Comparison of ENCODE assay signal across 8 cellular contexts in genomic region chr1:86395771-86396502, GRCh38. TPM values are rescaled to one million over a fixed set of nuclear protein-coding genes. Genes with fewer than 3 reads are reported as not detected.
DNase-seq lines count a peak whose midpoint lies in the region; ATAC-seq and TF ChIP-seq lines count a peak whose summit lies in the region.

ODF2L (minus strand) TSS chr1:86396323; CDS start chr1:86387027, 9,296 bp downstream.

- intact Hi-C loops in T-helper 1 cell treated with Interleukin-12 subunit alpha and Interleukin-12 subunit beta and Interleukin-4 antibody, amounts not matched to agents 30 ng/mL and 1 ng/mL, for 36 hours (cut with micrococcal nuclease): loop anchor here (1.0 to 10.0 kb wide), 11 partner anchors 8 to 1824 kb away; partner anchors contain the start of genes BCL10, CTBS, SH3GLB1 and ZNHIT6
- intact Hi-C loops in heart left ventricle (cut with DNase I) (loop anchor here in 3 of 10 donors (5.0 to 10.0 kb wide), 3 partner anchors 106 to 689 kb away; partner anchors contain the start of gene SH3GLB1 (in 2 of the 3)), posterior vena cava (cut with DNase I) (no loop called here), upper lobe of right lung (cut with DNase I) (no loop called here)

- H3K36me3 ChIP-seq in heart left ventricle (no peaks in the 10 kb centered on the region), upper lobe of right lung (no peaks in the 10 kb centered on the region)

- H3K4me3 ChIP-seq in heart left ventricle (peak within 1 kb of the TSS; percentile 55 to 95 (median 82)), upper lobe of right lung (peak within 1 kb of the TSS; percentile 78)

- TF ChIP-seq CTCF in GM13976 (IDR thresholded peaks at IDR 0.05; ENCODE audit: borderline replicate concordance, control extremely low read depth, extremely low read depth, insufficient read depth, missing control alignments) (no peak), heart left ventricle (IDR thresholded peaks at IDR 0.05) (no peak), upper lobe of right lung (IDR thresholded peaks at IDR 0.05) (no peak)

- WGBS in heart left ventricle, 4 donors: 0% methylated on average over 44 to 55 of the region's 55 CpGs

- H3K27ac ChIP-seq in heart left ventricle: peak within 1 kb of the TSS in 11 of 12 donors; percentile 66 to 89 (median 81)
- H3K27ac ChIP-seq in upper lobe of right lung: peak within 1 kb of the TSS; percentile 82

- DNase-seq in GM13976 (ENCODE audit: low spot score) (peak; percentile 84), NCI-H146 treated with DMSO at 0.1 percent for 48 hours (lab: John Stamatoyannopoulos, UW; ENCODE audit: unreplicated experiment) (peak; percentile 66), amniotic epithelial cell (ENCODE audit: low read depth) (peak; percentile 78), heart left ventricle (peak; percentile 90 to 95 (median 92)), posterior vena cava (ENCODE audit: low spot score) (peak; percentile 97), upper lobe of right lung (peak; percentile 96)

- H3K27me3 ChIP-seq in heart left ventricle (no peaks in the 10 kb centered on the region), upper lobe of right lung (no peaks in the 10 kb centered on the region)

- H3K4me1 ChIP-seq in heart left ventricle (peaks cover 0 to 30% (median 12%) of the 10 kb centered on the region in 12 donors), upper lobe of right lung (peaks cover 17% of the 10 kb centered on the region)

- in situ Hi-C loops in GM13976 (cut with MboI; ENCODE audit: low sequenced_read_pairs, unreplicated experiment): loop anchor here (25.0 kb wide), 1 partner anchor 691 kb away; no protein-coding TSS in a partner anchor

- peak in 1 of 2 donors; percentile 78 for TF ChIP-seq POLR2A in heart left ventricle (IDR thresholded peaks at IDR 0.05)

- ATAC-seq in HG02870 (IDR thresholded peaks at IDR 0.05; ENCODE audit: unreplicated experiment): peak; percentile 100
- ATAC-seq in heart left ventricle: peak; percentile 99 to 100 (median 100)
- peak; percentile 100 for ATAC-seq in upper lobe of right lung

- H3K9me3 ChIP-seq in heart left ventricle (peaks cover 0 to 7% (median 0%) of the 10 kb centered on the region in 12 donors), upper lobe of right lung (no peaks in the 10 kb centered on the region)

RNA-seq across cellular contexts. Expression of gene ODF2L, which starts in this region (rescaled TPM):
- total RNA-seq in T-helper 1 cell treated with Interleukin-12 subunit alpha and Interleukin-12 subunit beta and Interleukin-4 antibody, amounts not matched to agents 30 ng/mL and 1 ng/mL, for 36 hours: 44.2 and 53.1 TPM in 2 replicates
- 10 to 100 TPM in 6 of 9 donors, 1 to 10 TPM in 3; 6.2 to 23.7 (median 12.3) TPM for total RNA-seq in heart left ventricle
- polyA plus RNA-seq in heart left ventricle: 10 to 100 TPM in 1 of 2 donors, 1 to 10 TPM in 1; 8.6 to 14.0 TPM
- total RNA-seq in posterior vena cava: 10 to 100 TPM; 25.9 to 33.6 TPM
- total RNA-seq in upper lobe of right lung: 47.0 TPM

Comparison
In these comparisons a context has a peak if more than half of its experiments do, and no peak if none do; other contexts are left out.
1. Peak in every context shown above with its lines: DNase-seq, ATAC-seq, H3K4me3 ChIP-seq and H3K27ac ChIP-seq.